ENCODE assay signal across 26 cellular contexts in the genomic region with DNA sequence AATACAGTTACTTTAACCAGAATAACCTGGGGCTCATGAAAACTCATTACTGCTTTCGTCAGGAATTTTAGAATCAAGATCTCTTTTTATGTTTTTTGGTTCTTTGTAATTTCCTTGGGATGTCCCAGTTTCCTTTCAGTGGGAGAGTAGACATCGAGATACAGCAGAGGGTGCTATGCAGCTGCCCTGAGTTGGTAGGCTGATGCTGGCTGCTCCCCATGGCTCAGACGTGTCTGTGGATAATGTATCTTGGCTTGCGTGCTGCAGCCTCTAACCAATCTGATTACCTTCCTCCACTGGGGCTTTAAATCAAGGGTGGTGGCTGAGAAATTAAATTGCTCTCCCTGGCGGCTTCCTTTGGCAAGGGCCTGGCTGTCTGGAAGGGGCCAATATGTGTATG.
A peak's percentile ranks its signal among the peaks of the same experiment; 100 is the strongest.
DNase-seq lines count a peak whose midpoint lies in the region; ATAC-seq and TF ChIP-seq lines count a peak whose summit lies in the region.
"Had no signal": no experiment of that assay in that cellular context is flagged by ENCODE, and none has a peak within 500 bp of the region (broad histone marks: within the 10 kb centered on the region; RNA-seq: fewer than 3 reads in every experiment).

No MANE protein-coding gene starts in this region.

- H3K4me1 Mint-ChIP-seq in activated CD4-positive, alpha-beta T cell treated with anti-CD3 and anti-CD28 coated beads, Interleukin-2, amount 10 ng/mL, durations not matched to agents 24 days and 14 days = no peaks in the 10 kb centered on the region
- H3K4me1 Mint-ChIP-seq: mesothelial cell of epicardium; stimulated activated naive B cell treated with anti-CD40 and anti-IgM and Interleukin-4, amounts not matched to agents 10 μg/mL and 1 μg/mL and 100 μg/mL, for 72 hours had no signal

- no peak overlapping the region for H4K8ac ChIP-seq in neuronal stem cell (ENCODE audit: low read depth, low read length)

- peak; percentile 4 for DNase-seq in NCI-H748 (lab: John Stamatoyannopoulos, UW; ENCODE audit: unreplicated experiment)
- DNase-seq in NCI-H748 treated with DMSO at 0.1 percent for 48 hours (lab: John Stamatoyannopoulos, UW) = no peak
- peak; percentile 27 for DNase-seq in RWPE1 (ENCODE audit: low spot score)
- no peak for DNase-seq in foreskin keratinocyte
- no peak for DNase-seq in neuronal stem cell (ENCODE audit: low spot score)
- DNase-seq in activated CD4-positive, alpha-beta T cell treated with anti-CD3 and anti-CD28 coated beads, Interleukin-2, amount 10 ng/mL, durations not matched to agents 24 days and 14 days = no peak
- DNase-seq: activated CD4-positive, alpha-beta T cell treated with anti-CD3 and anti-CD28 coated beads for 48 hours; DMS 273 treated with DMSO at 0.1 percent for 48 hours; heart right ventricle; Karpas-422; NCI-H1417 treated with DMSO at 0.1 percent for 48 hours; NCI-H2171 treated with DMSO at 0.1 percent for 48 hours; NCI-H69; SIG-M5; stimulated activated naive B cell treated with anti-CD40 and anti-IgM and Interleukin-4, amounts not matched to agents 10 μg/mL and 1 μg/mL and 100 μg/mL, for 72 hours; testis had no signal

- H3K18ac ChIP-seq in neuronal stem cell (ENCODE audit: low read length) = no peak overlapping the region

- no peaks in the 10 kb centered on the region for H3K9me3 ChIP-seq in neuronal stem cell (replicated peaks in 1 of 2; ENCODE audit: control insufficient read depth in 2 of 2, insufficient read depth in 1 of 2, low read depth in 1 of 2, low read length in 2 of 2)
- H3K9me3 ChIP-seq: A549, heart right ventricle, testis, vagina had no signal

- no peak overlapping the region for H3K27ac Mint-ChIP-seq in activated CD4-positive, alpha-beta T cell treated with anti-CD3 and anti-CD28 coated beads, Interleukin-2, amount 10 ng/mL, durations not matched to agents 24 days and 14 days
- H3K27ac Mint-ChIP-seq: brain; mesothelial cell of epicardium; natural killer cell treated with Interleukin-12 subunit alpha and Interleukin-12 subunit beta and Interleukin-15 and Interleukin-18, amount 100 ng/mL, for 72 hours; stimulated activated naive B cell treated with anti-CD40 and anti-IgM and Interleukin-4, amounts not matched to agents 10 μg/mL and 1 μg/mL and 100 μg/mL, for 72 hours; T-helper 1 cell treated with Interleukin-12 subunit alpha and Interleukin-12 subunit beta and Interleukin-4 antibody, amounts not matched to agents 30 μg/mL and 1 μg/mL, for 36 hours had no signal

- H3K4me3 Mint-ChIP-seq in activated CD4-positive, alpha-beta T cell treated with anti-CD3 and anti-CD28 coated beads, Interleukin-2, amount 10 ng/mL, durations not matched to agents 24 days and 14 days = no peak overlapping the region
- H3K4me3 Mint-ChIP-seq: brain; mesothelial cell of epicardium; natural killer cell treated with Interleukin-12 subunit alpha and Interleukin-12 subunit beta and Interleukin-15 and Interleukin-18, amount 100 ng/mL, for 72 hours; stimulated activated naive B cell treated with anti-CD40 and anti-IgM and Interleukin-4, amounts not matched to agents 10 μg/mL and 1 μg/mL and 100 μg/mL, for 72 hours; T-helper 1 cell treated with Interleukin-12 subunit alpha and Interleukin-12 subunit beta and Interleukin-4 antibody, amounts not matched to agents 30 μg/mL and 1 μg/mL, for 36 hours had no signal

- H3K27me3 ChIP-seq in foreskin keratinocyte (no peaks in the 10 kb centered on the region), neuronal stem cell (ENCODE audit: control insufficient read depth in 3 of 3, insufficient read depth in 3 of 3, low read depth in 1 of 3, low read length in 3 of 3) (no peaks in the 10 kb centered on the region)
- H3K27me3 ChIP-seq: testis, vagina had no signal

- H3K4ac ChIP-seq in neuronal stem cell (ENCODE audit: low read length) = no peak overlapping the region

- H3K4me1 ChIP-seq in foreskin keratinocyte (no peaks in the 10 kb centered on the region), neuronal stem cell (ENCODE audit: control insufficient read depth in 2 of 2, insufficient read depth in 1 of 2, low read depth in 1 of 2, low read length in 2 of 2) (peaks cover 0 to 9% of the 10 kb centered on the region in 2 donors)
- H3K4me1 ChIP-seq: A549, testis, vagina had no signal

- no peaks in the 10 kb centered on the region for H3K79me1 ChIP-seq in neuronal stem cell (ENCODE audit: low read depth, low read length)

- TF ChIP-seq CTCF in RWPE1 (conservative IDR thresholded peaks at IDR 0.05; ENCODE audit: low read depth) (no peak), foreskin keratinocyte (conservative IDR thresholded peaks at IDR 0.05) (peak; percentile 55)

- no peak overlapping the region for H3K23ac ChIP-seq in neuronal stem cell (ENCODE audit: low read depth, low read length, poor library complexity)

- no peak overlapping the region for H2BK120ac ChIP-seq in neuronal stem cell (ENCODE audit: low read depth, low read length)

- no peaks in the 10 kb centered on the region for H3K36me3 Mint-ChIP-seq in activated CD4-positive, alpha-beta T cell treated with anti-CD3 and anti-CD28 coated beads, Interleukin-2, amount 10 ng/mL, durations not matched to agents 24 days and 14 days (ENCODE audit: low read depth)
- H3K36me3 Mint-ChIP-seq: mesothelial cell of epicardium; natural killer cell treated with Interleukin-12 subunit alpha and Interleukin-12 subunit beta and Interleukin-15 and Interleukin-18, amount 100 ng/mL, for 72 hours; stimulated activated naive B cell treated with anti-CD40 and anti-IgM and Interleukin-4, amounts not matched to agents 10 μg/mL and 1 μg/mL and 100 μg/mL, for 72 hours had no signal

- POLR2A ChIA-PET in RWPE1 (lab: Yijun Ruan, JAX; ENCODE audit: low non-redundant PET) = no interaction called here

- peak overlapping the region; percentile 32 for H2BK5ac ChIP-seq in neuronal stem cell (ENCODE audit: low read length)

- H3K9ac ChIP-seq in neuronal stem cell (ENCODE audit: low read depth, low read length, poor library complexity) = peak overlapping the region; percentile 31

- no peak overlapping the region for H3K14ac ChIP-seq in neuronal stem cell (ENCODE audit: low read length)

- no peak overlapping the region for H3K27ac ChIP-seq in RWPE1
- no peak overlapping the region for H3K27ac ChIP-seq in foreskin keratinocyte
- no peak overlapping the region for H3K27ac ChIP-seq in neuronal stem cell (replicated peaks; ENCODE audit: low read length)
- H3K27ac ChIP-seq: A549, C4-2B, coronary artery, heart right ventricle, testis, vagina had no signal

- no peak overlapping the region for H3K4me2 ChIP-seq in neuronal stem cell (ENCODE audit: insufficient read depth, low read length, poor library complexity, severe bottlenecking)
- H3K4me2 ChIP-seq: A549 had no signal

- WGBS in neuronal stem cell (ENCODE audit: extremely low coverage in 2 of 2, insufficient read length in 2 of 2, insufficient replicate concordance in 1 of 2), 2 donors = no CpG with 5 or more reads among the region's 5 CpGs

- H2BK12ac ChIP-seq in neuronal stem cell (ENCODE audit: low read length) = no peak overlapping the region

- H3K36me3 ChIP-seq in neuronal stem cell (replicated peaks in 1 of 2; ENCODE audit: control insufficient read depth in 2 of 2, insufficient read depth in 2 of 2, low read length in 2 of 2) = peaks cover 0 to 2% of the 10 kb centered on the region in 2 donors
- H3K36me3 ChIP-seq: heart right ventricle, vagina had no signal

- no peak for ATAC-seq in foreskin keratinocyte
- ATAC-seq in GM19467 (IDR thresholded peaks at IDR 0.05; ENCODE audit: unreplicated experiment) = no peak
- no peak for ATAC-seq in HG03565 (IDR thresholded peaks at IDR 0.05; ENCODE audit: unreplicated experiment)
- ATAC-seq: A549; heart right ventricle; natural killer cell treated with Interleukin-12 subunit alpha and Interleukin-12 subunit beta and Interleukin-15 and Interleukin-18, amount 100 ng/mL, for 72 hours; stimulated activated naive B cell treated with anti-CD40 and anti-IgM and Interleukin-4, amounts not matched to agents 10 μg/mL and 1 μg/mL and 100 μg/mL, for 72 hours had no signal

- H2BK15ac ChIP-seq in neuronal stem cell (ENCODE audit: low read length) = peak overlapping the region; percentile 30

- H2AK5ac ChIP-seq in neuronal stem cell (ENCODE audit: low read depth, low read length) = peak overlapping the region; percentile 33

- no peaks in the 10 kb centered on the region for H3K9me3 Mint-ChIP-seq in activated CD4-positive, alpha-beta T cell treated with anti-CD3 and anti-CD28 coated beads, Interleukin-2, amount 10 ng/mL, durations not matched to agents 24 days and 14 days
- H3K9me3 Mint-ChIP-seq: brain; mesothelial cell of epicardium; natural killer cell treated with Interleukin-12 subunit alpha and Interleukin-12 subunit beta and Interleukin-15 and Interleukin-18, amount 100 ng/mL, for 72 hours; T-helper 1 cell treated with Interleukin-12 subunit alpha and Interleukin-12 subunit beta and Interleukin-4 antibody, amounts not matched to agents 30 μg/mL and 1 μg/mL, for 36 hours had no signal

- H2AFZ ChIP-seq in neuronal stem cell (ENCODE audit: low read length) = no peak overlapping the region

- H3K4me3 ChIP-seq in neuronal stem cell (ENCODE audit: low read length in 2 of 2) = peak overlapping the region in 1 of 2 donors; percentile 22
- H3K4me3 ChIP-seq: A549, coronary artery, heart right ventricle, testis, vagina had no signal

- intact Hi-C loops in activated CD4-positive, alpha-beta T cell treated with anti-CD3 and anti-CD28 coated beads, Interleukin-2, amount 10 ng/mL, durations not matched to agents 24 days and 14 days (cut with micrococcal nuclease) = no loop called here

- CTCF ChIA-PET in RWPE1 (lab: Yijun Ruan, JAX) = no interaction called here

- H4K91ac ChIP-seq in neuronal stem cell (ENCODE audit: low read depth, low read length, poor library complexity) = no peak overlapping the region

- no peaks in the 10 kb centered on the region for H3K27me3 Mint-ChIP-seq in activated CD4-positive, alpha-beta T cell treated with anti-CD3 and anti-CD28 coated beads, Interleukin-2, amount 10 ng/mL, durations not matched to agents 24 days and 14 days
- H3K27me3 Mint-ChIP-seq: brain had no signal

Comparison
In these comparisons a context has a peak if more than half of its experiments do, and no peak if none do; other contexts are left out.
1. DNase-seq: peak in NCI-H748 (single experiment) and RWPE1 (single experiment); none in NCI-H748 treated with DMSO at 0.1 percent for 48 hours (single experiment), foreskin keratinocyte (0 of 2), neuronal stem cell (single experiment) and activated CD4-positive, alpha-beta T cell treated with anti-CD3 and anti-CD28 coated beads, Interleukin-2, amount 10 ng/mL, durations not matched to agents 24 days and 14 days (single experiment).